8 cellular contexts compared by ENCODE assay signal in the genomic region with DNA sequence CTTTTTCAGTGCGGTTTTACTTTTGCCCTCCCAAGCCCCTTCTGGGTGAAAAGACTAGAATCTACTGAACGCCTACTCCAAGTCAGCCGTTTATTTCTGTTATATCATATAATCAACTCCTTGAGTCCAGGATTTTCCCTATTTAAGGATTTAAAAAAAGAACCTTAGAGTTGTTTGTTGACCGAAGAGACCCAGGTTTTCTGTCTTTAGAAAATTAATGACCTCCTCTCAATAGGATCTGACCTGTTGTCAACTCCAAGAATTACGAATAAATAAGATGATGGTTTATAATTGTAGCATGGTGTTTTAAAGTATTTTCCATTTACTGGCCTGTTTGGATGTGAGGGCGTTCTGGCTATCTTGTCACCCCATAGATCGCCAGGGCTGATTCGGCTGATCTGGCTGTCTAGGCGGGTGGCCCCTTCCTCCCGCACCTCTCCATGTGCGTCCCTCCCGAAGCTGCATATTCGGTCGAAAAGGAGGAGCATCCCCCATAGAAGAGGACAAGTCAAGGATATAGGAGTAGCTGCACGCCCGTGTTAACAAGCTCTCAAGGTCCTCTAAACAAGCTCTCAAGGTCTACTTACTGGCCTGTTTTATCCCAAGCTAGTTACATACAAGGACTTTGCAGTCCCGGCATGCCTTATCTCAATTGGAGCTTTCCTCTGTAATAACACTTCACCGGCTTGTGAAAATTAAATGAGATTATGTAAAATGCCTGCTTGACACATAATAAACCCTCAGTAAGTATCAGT. TPM values are rescaled to one million over a fixed set of nuclear protein-coding genes. Genes with fewer than 3 reads are reported as not detected.
A peak's percentile ranks its signal among the peaks of the same experiment; 100 is the strongest.
DNase-seq lines count a peak whose midpoint lies in the region; ATAC-seq lines count a peak whose summit lies in the region.

No MANE protein-coding gene starts in this region.

- no peaks in the 10 kb centered on the region for H3K9me3 ChIP-seq in iPS DF 6.9 (ENCODE audit: control insufficient read depth, insufficient read depth, low read length)

- H3K27me3 ChIP-seq in iPS DF 6.9 (ENCODE audit: control insufficient read depth, insufficient read depth, low read length): no peaks in the 10 kb centered on the region

- no peaks in the 10 kb centered on the region; the same call in 1 of the 2 replicates for H3K4me1 ChIP-seq in iPS DF 6.9 (ENCODE audit: control insufficient read depth, insufficient read depth, low read length)

- ATAC-seq in activated CD8-positive, alpha-beta T cell treated with anti-CD3 and anti-CD28 coated beads, Interleukin-2, amount 10 ng/mL, durations not matched to agents 7 days and 5 days: no peak
- no peak for ATAC-seq in stimulated activated memory B cell treated with anti-CD40 and anti-IgM and Interleukin-4, amounts not matched to agents 10 μg/mL and 1 μg/mL and 100 μg/mL, for 72 hours

- H3K36me3 ChIP-seq in iPS DF 6.9 (ENCODE audit: control insufficient read depth, insufficient read depth, low read length): no peaks in the 10 kb centered on the region

- H3K4me3 Mint-ChIP-seq in activated naive CD4-positive, alpha-beta T cell treated with anti-CD3 and anti-CD28 coated beads, Interleukin-2, amount 10 ng/mL, durations not matched to agents 7 days and 5 days: peak overlapping the region; percentile 96
- peak overlapping the region; percentile 95 for H3K4me3 Mint-ChIP-seq in activated CD8-positive, alpha-beta T cell treated with anti-CD3 and anti-CD28 coated beads, Interleukin-2, amount 10 ng/mL, durations not matched to agents 7 days and 5 days
- H3K4me3 Mint-ChIP-seq in stimulated activated memory B cell treated with anti-CD40 and anti-IgM and Interleukin-4, amounts not matched to agents 10 μg/mL and 1 μg/mL and 100 μg/mL, for 72 hours: peak overlapping the region; percentile 89

- H3K4me3 ChIP-seq in iPS DF 6.9 (ENCODE audit: low read length): peak overlapping the region; percentile 75; the same call in 1 of the 2 replicates

- H3K4me1 Mint-ChIP-seq in activated naive CD4-positive, alpha-beta T cell treated with anti-CD3 and anti-CD28 coated beads, Interleukin-2, amount 10 ng/mL, durations not matched to agents 7 days and 5 days: peaks cover 62% of the 10 kb centered on the region
- H3K4me1 Mint-ChIP-seq in activated CD8-positive, alpha-beta T cell treated with anti-CD3 and anti-CD28 coated beads, Interleukin-2, amount 10 ng/mL, durations not matched to agents 7 days and 5 days (ENCODE audit: low read depth): peaks cover 49% of the 10 kb centered on the region
- peaks cover 34% of the 10 kb centered on the region for H3K4me1 Mint-ChIP-seq in stimulated activated memory B cell treated with anti-CD40 and anti-IgM and Interleukin-4, amounts not matched to agents 10 μg/mL and 1 μg/mL and 100 μg/mL, for 72 hours

- CTCF ChIA-PET in activated naive CD4-positive, alpha-beta T cell treated with anti-CD3 and anti-CD28 coated beads, Interleukin-2, amount 10 ng/mL, durations not matched to agents 7 days and 5 days (lab: Charles Lee): interaction anchor here (0.5 to 0.9 kb wide), 2 partner anchors 24 to 365 kb away, joined by 3 to 4 read pairs; no protein-coding TSS in a partner anchor
- CTCF ChIA-PET in activated CD8-positive, alpha-beta T cell treated with anti-CD3 and anti-CD28 coated beads, Interleukin-2, amount 10 ng/mL, durations not matched to agents 7 days and 5 days (lab: Charles Lee): interaction anchor here (0.7 to 1.7 kb wide), 4 partner anchors 16 to 128 kb away, joined by 3 to 7 read pairs (median 4); no protein-coding TSS in a partner anchor

- peaks cover 7% of the 10 kb centered on the region for H3K36me3 Mint-ChIP-seq in activated naive CD4-positive, alpha-beta T cell treated with anti-CD3 and anti-CD28 coated beads, Interleukin-2, amount 10 ng/mL, durations not matched to agents 7 days and 5 days
- H3K36me3 Mint-ChIP-seq in activated CD8-positive, alpha-beta T cell treated with anti-CD3 and anti-CD28 coated beads, Interleukin-2, amount 10 ng/mL, durations not matched to agents 7 days and 5 days (ENCODE audit: low read depth): peaks cover 7% of the 10 kb centered on the region
- no peaks in the 10 kb centered on the region for H3K36me3 Mint-ChIP-seq in stimulated activated memory B cell treated with anti-CD40 and anti-IgM and Interleukin-4, amounts not matched to agents 10 μg/mL and 1 μg/mL and 100 μg/mL, for 72 hours

- peak; percentile 23 for DNase-seq in activated naive CD4-positive, alpha-beta T cell treated with anti-CD3 and anti-CD28 coated beads, Interleukin-2, amount 10 ng/mL, durations not matched to agents 7 days and 5 days
- DNase-seq in activated naive CD4-positive, alpha-beta T cell (lab: John Stamatoyannopoulos, UW): no peak
- no peak for DNase-seq in activated CD8-positive, alpha-beta T cell treated with anti-CD3 and anti-CD28 coated beads, Interleukin-2, amount 10 ng/mL, durations not matched to agents 7 days and 5 days
- DNase-seq in iPS DF 6.9 (ENCODE audit: low read depth, low spot score) (no peak), ureter (ENCODE audit: low spot score) (no peak), iPS-NIHi11 (ENCODE audit: low spot score) (no peak), glomerular visceral epithelial cell (ENCODE audit: extremely low spot score) (no peak)

- no peaks in the 10 kb centered on the region for H3K9me3 Mint-ChIP-seq in activated naive CD4-positive, alpha-beta T cell treated with anti-CD3 and anti-CD28 coated beads, Interleukin-2, amount 10 ng/mL, durations not matched to agents 7 days and 5 days
- no peaks in the 10 kb centered on the region for H3K9me3 Mint-ChIP-seq in activated CD8-positive, alpha-beta T cell treated with anti-CD3 and anti-CD28 coated beads, Interleukin-2, amount 10 ng/mL, durations not matched to agents 7 days and 5 days (ENCODE audit: insufficient read depth)
- no peaks in the 10 kb centered on the region for H3K9me3 Mint-ChIP-seq in stimulated activated memory B cell treated with anti-CD40 and anti-IgM and Interleukin-4, amounts not matched to agents 10 μg/mL and 1 μg/mL and 100 μg/mL, for 72 hours

- no peaks in the 10 kb centered on the region for H3K27me3 Mint-ChIP-seq in activated naive CD4-positive, alpha-beta T cell treated with anti-CD3 and anti-CD28 coated beads, Interleukin-2, amount 10 ng/mL, durations not matched to agents 7 days and 5 days
- H3K27me3 Mint-ChIP-seq in activated CD8-positive, alpha-beta T cell treated with anti-CD3 and anti-CD28 coated beads, Interleukin-2, amount 10 ng/mL, durations not matched to agents 7 days and 5 days (ENCODE audit: low read depth): no peaks in the 10 kb centered on the region
- H3K27me3 Mint-ChIP-seq in stimulated activated memory B cell treated with anti-CD40 and anti-IgM and Interleukin-4, amounts not matched to agents 10 μg/mL and 1 μg/mL and 100 μg/mL, for 72 hours: no peaks in the 10 kb centered on the region

- H3K27ac ChIP-seq in iPS DF 6.9 (ENCODE audit: low read length): no peak overlapping the region

- WGBS in iPS DF 6.9 (ENCODE audit: insufficient coverage, insufficient read length): no CpG with 5 or more reads among the region's 18 CpGs

- peak overlapping the region; percentile 98 for H3K27ac Mint-ChIP-seq in activated naive CD4-positive, alpha-beta T cell treated with anti-CD3 and anti-CD28 coated beads, Interleukin-2, amount 10 ng/mL, durations not matched to agents 7 days and 5 days
- peak overlapping the region; percentile 99 for H3K27ac Mint-ChIP-seq in activated CD8-positive, alpha-beta T cell treated with anti-CD3 and anti-CD28 coated beads, Interleukin-2, amount 10 ng/mL, durations not matched to agents 7 days and 5 days
- peak overlapping the region; percentile 95 for H3K27ac Mint-ChIP-seq in stimulated activated memory B cell treated with anti-CD40 and anti-IgM and Interleukin-4, amounts not matched to agents 10 μg/mL and 1 μg/mL and 100 μg/mL, for 72 hours

- POLR2A ChIA-PET in activated CD8-positive, alpha-beta T cell treated with anti-CD3 and anti-CD28 coated beads, Interleukin-2, amount 10 ng/mL, durations not matched to agents 7 days and 5 days (lab: Charles Lee): interaction anchor here (1.7 kb wide), 3 partner anchors 24 to 232 kb away, joined by 7 to 13 read pairs (median 10); partner anchors contain the start of gene UBAP1

RNA-seq across cellular contexts. Expression of gene UBAP2, which starts 1.1 kb away (rescaled TPM):
- total RNA-seq in activated CD8-positive, alpha-beta T cell treated with anti-CD3 and anti-CD28 coated beads, Interleukin-2, amount 10 ng/mL, durations not matched to agents 7 days and 5 days: 10 to 100 TPM; 54.0 to 56.1 TPM
- total RNA-seq in ureter: 54.6 TPM
